In genomic region chr11:28632338-28632737, GRCh38 we compare ENCODE assay signal across 1 cellular context.
TF ChIP-seq lines count a peak whose summit lies in the region.

No MANE protein-coding gene starts in this region.

TF ChIP-seq in IMR-90, 13 proteins besides CTCF, POLR2A, EP300 and RAD21:
- TF ChIP-seq MAFK (IDR thresholded peaks at IDR 0.05; ENCODE audit: low read depth, low read length) (no peak), ELK1 (IDR thresholded peaks at IDR 0.05; ENCODE audit: borderline replicate concordance, low read depth, low read length) (no peak), SMC3 (IDR thresholded peaks at IDR 0.05; ENCODE audit: low read depth, low read length) (0 out of 2 replicates have a peak, but pooled peaks have one; percentile 0), CHD1 (IDR thresholded peaks at IDR 0.05; ENCODE audit: low read depth, low read length) (no peak), NFE2L2 (IDR thresholded peaks at IDR 0.05; ENCODE audit: low read depth, low read length) (no peak), FOS (IDR thresholded peaks at IDR 0.05; ENCODE audit: low read depth, low read length) (peak; percentile 34; the same call in 1 of the 2 replicates), RCOR1 (IDR thresholded peaks at IDR 0.05; ENCODE audit: insufficient replicate concordance, low read length) (no peak), MAZ (IDR thresholded peaks at IDR 0.05; ENCODE audit: borderline replicate concordance, low read depth, low read length) (no peak), CEBPB (IDR thresholded peaks at IDR 0.05; ENCODE audit: low read depth, low read length) (no peak), BHLHE40 (IDR thresholded peaks at IDR 0.05; ENCODE audit: low read depth, low read length) (no peak; the same call in 1 of the 2 replicates), RFX5 (IDR thresholded peaks at IDR 0.05; ENCODE audit: low read depth, low read length) (no peak), MXI1 (IDR thresholded peaks at IDR 0.05; ENCODE audit: borderline replicate concordance, low read depth, low read length) (no peak), USF2 (IDR thresholded peaks at IDR 0.05; ENCODE audit: low read depth, low read length) (0 out of 2 replicates have a peak, but pooled peaks have one; percentile 12)
